In genomic region chr12:128025856-128026255, GRCh38 we compare ENCODE assay signal across 31 cellular contexts.
DNase-seq lines count a peak whose midpoint lies in the region; ATAC-seq and TF ChIP-seq lines count a peak whose summit lies in the region.
"Had no signal": no experiment of that assay in that cellular context is flagged by ENCODE, and none has a peak within 500 bp of the region (broad histone marks: within the 10 kb centered on the region; RNA-seq: fewer than 3 reads in every experiment).

No MANE protein-coding gene starts in this region.

- H3K4me1 Mint-ChIP-seq in progenitor cell of endocrine pancreas (ENCODE audit: low read depth): peaks cover 7% of the 10 kb centered on the region
- H3K4me1 Mint-ChIP-seq: activated T-helper 17 cell treated with anti-CD3 and anti-CD28 coated beads, Interleukin-2, amount 50 U/mL, for 72 hours; CD4-positive, CD25-positive, alpha-beta regulatory T cell; naive B cell; stimulated activated memory B cell treated with anti-CD40 and anti-IgM and Interleukin-4, amounts not matched to agents 10 μg/mL and 1 μg/mL and 100 μg/mL, for 72 hours; T-cell had no signal

- no peak for TF ChIP-seq CTCF in progenitor cell of endocrine pancreas (IDR thresholded peaks at IDR 0.05; ENCODE audit: unreplicated experiment)
- no peak for TF ChIP-seq CTCF in coronary artery (IDR thresholded peaks at IDR 0.05)

- H3K27ac Mint-ChIP-seq in progenitor cell of endocrine pancreas: peak overlapping the region; percentile 37
- H3K27ac Mint-ChIP-seq: activated CD8-positive, alpha-beta T cell treated with anti-CD3 and anti-CD28 coated beads, Interleukin-2, amount 10 ng/mL, durations not matched to agents 7 days and 5 days; activated T-helper 17 cell treated with anti-CD3 and anti-CD28 coated beads, Interleukin-2, amount 50 U/mL, for 72 hours; CD4-positive, CD25-positive, alpha-beta regulatory T cell; naive B cell; stimulated activated memory B cell treated with anti-CD40 and anti-IgM and Interleukin-4, amounts not matched to agents 10 μg/mL and 1 μg/mL and 100 μg/mL, for 72 hours; T-cell had no signal

- H3K27me3 Mint-ChIP-seq in progenitor cell of endocrine pancreas: peaks cover 6% of the 10 kb centered on the region
- H3K27me3 Mint-ChIP-seq: activated T-helper 17 cell treated with anti-CD3 and anti-CD28 coated beads, Interleukin-2, amount 50 U/mL, for 72 hours; CD4-positive, CD25-positive, alpha-beta regulatory T cell; naive B cell; stimulated activated memory B cell treated with anti-CD40 and anti-IgM and Interleukin-4, amounts not matched to agents 10 μg/mL and 1 μg/mL and 100 μg/mL, for 72 hours; T-cell had no signal

- no peak overlapping the region for H3K4me3 Mint-ChIP-seq in progenitor cell of endocrine pancreas (ENCODE audit: low read depth)
- H3K4me3 Mint-ChIP-seq: activated CD8-positive, alpha-beta T cell treated with anti-CD3 and anti-CD28 coated beads, Interleukin-2, amount 10 ng/mL, durations not matched to agents 7 days and 5 days; activated T-helper 17 cell treated with anti-CD3 and anti-CD28 coated beads, Interleukin-2, amount 50 U/mL, for 72 hours; CD4-positive, CD25-positive, alpha-beta regulatory T cell; naive B cell; stimulated activated memory B cell treated with anti-CD40 and anti-IgM and Interleukin-4, amounts not matched to agents 10 μg/mL and 1 μg/mL and 100 μg/mL, for 72 hours; T-cell had no signal

- no peaks in the 10 kb centered on the region for H3K36me3 Mint-ChIP-seq in progenitor cell of endocrine pancreas (ENCODE audit: insufficient read depth)
- H3K36me3 Mint-ChIP-seq: CD4-positive, CD25-positive, alpha-beta regulatory T cell; naive B cell; stimulated activated memory B cell treated with anti-CD40 and anti-IgM and Interleukin-4, amounts not matched to agents 10 μg/mL and 1 μg/mL and 100 μg/mL, for 72 hours; T-cell had no signal

- ATAC-seq in GM21360 (IDR thresholded peaks at IDR 0.05; ENCODE audit: unreplicated experiment): no peak
- ATAC-seq: activated CD8-positive, alpha-beta T cell treated with anti-CD3 and anti-CD28 coated beads, Interleukin-2, amount 10 ng/mL, durations not matched to agents 7 days and 5 days; activated T-helper 17 cell treated with anti-CD3 and anti-CD28 coated beads, Interleukin-2, amount 50 U/mL, for 72 hours; gastrocnemius medialis; left lung; stimulated activated memory B cell treated with anti-CD40 and anti-IgM and Interleukin-4, amounts not matched to agents 10 μg/mL and 1 μg/mL and 100 μg/mL, for 72 hours; T-cell had no signal

- H3K4me3 ChIP-seq in coronary artery: no peak overlapping the region
- H3K4me3 ChIP-seq: gastrocnemius medialis, left lung, SJSA1, upper lobe of left lung had no signal

- H3K27ac ChIP-seq in coronary artery: no peak overlapping the region
- H3K27ac ChIP-seq: gastrocnemius medialis, left lung, SJSA1, upper lobe of left lung, WERI-Rb-1 had no signal

- DNase-seq in Daoy (ENCODE audit: low read depth): peak; percentile 47
- peak; percentile 90 for DNase-seq in NCI-H748 (lab: John Stamatoyannopoulos, UW; ENCODE audit: unreplicated experiment)
- DNase-seq in islet precursor cell: peak; percentile 36
- DNase-seq in progenitor cell of endocrine pancreas (ENCODE audit: low spot score, unreplicated experiment): no peak
- DNase-seq in coronary artery (ENCODE audit: low spot score): no peak
- DNase-seq in stimulated activated CD4-positive, alpha-beta T cell treated with anti-CD3 and anti-CD28 coated beads, Interleukin-12 subunit alpha, Interleukin-12 subunit beta, amount 100 ng/mL, for 4 hours: no peak
- DNase-seq in DMS114 treated with DMSO at 0.1 percent for 48 hours (lab: John Stamatoyannopoulos, UW; ENCODE audit: unreplicated experiment): no peak
- DNase-seq: activated CD4-positive, alpha-beta T cell treated with anti-CD3 and anti-CD28 coated beads for 4 hours; activated CD8-positive, alpha-beta T cell treated with anti-CD3 and anti-CD28 coated beads, Interleukin-2, amount 10 ng/mL, durations not matched to agents 7 days and 5 days; activated naive CD4-positive, alpha-beta T cell treated with anti-CD3 and anti-CD28 coated beads, Interleukin-2, amount 50 U/mL, for 16 hours; Calu3; CD4-positive, CD25-positive, alpha-beta regulatory T cell; gastrocnemius medialis; GOT3; Karpas-422; left lung; MV-4-11; naive B cell; NCI-H146; NCI-H2107; NCI-H446; nucleus accumbens; RPMI8226; substantia nigra; T-cell; upper lobe of left lung; WERI-Rb-1 had no signal

- no peaks in the 10 kb centered on the region for H3K9me3 Mint-ChIP-seq in progenitor cell of endocrine pancreas (ENCODE audit: low read depth)

Comparison
In these comparisons a context has a peak if more than half of its experiments do, and no peak if none do; other contexts are left out.
1. DNase-seq: peak in Daoy (single experiment), NCI-H748 (single experiment) and islet precursor cell (single experiment); none in progenitor cell of endocrine pancreas (single experiment), coronary artery (single experiment), stimulated activated CD4-positive, alpha-beta T cell treated with anti-CD3 and anti-CD28 coated beads, Interleukin-12 subunit alpha, Interleukin-12 subunit beta, amount 100 ng/mL, for 4 hours (single experiment) and DMS114 treated with DMSO at 0.1 percent for 48 hours (single experiment).